Comparison of ENCODE assay signal across 16 cellular contexts in genomic region chr11:104965735-104966134, GRCh38. TPM values are rescaled to one million over a fixed set of nuclear protein-coding genes. Genes with fewer than 3 reads are reported as not detected.
DNase-seq lines count a peak whose midpoint lies in the region; ATAC-seq and TF ChIP-seq lines count a peak whose summit lies in the region.
"Had no signal": no experiment of that assay in that cellular context is flagged by ENCODE, and none has a peak within 500 bp of the region (broad histone marks: within the 10 kb centered on the region; RNA-seq: fewer than 3 reads in every experiment).

No MANE protein-coding gene starts in this region.

- peaks cover 61% of the 10 kb centered on the region for H3K79me2 ChIP-seq in mammary epithelial cell (ENCODE audit: insufficient read depth, low read length)

- CTCF ChIA-PET in CD8-positive, alpha-beta T cell (lab: Charles Lee): no interaction called here
- CTCF ChIA-PET in mammary epithelial cell (lab: Charles Lee; ENCODE audit: low non-redundant PET): no interaction called here

- in situ Hi-C loops in mammary epithelial cell (cut with MboI; ENCODE audit: low sequenced_read_pairs in 2 of 2): no loop called here

- TF ChIP-seq EP300 in gastroesophageal sphincter (IDR thresholded peaks at IDR 0.05): no peak

- H3K4me3 Mint-ChIP-seq in CD8-positive, alpha-beta T cell: peak overlapping the region; percentile 68
- H3K4me3 Mint-ChIP-seq in IgD-negative memory B cell: peak overlapping the region in 2 of 4 donors; percentile 85 to 99
- H3K4me3 Mint-ChIP-seq in naive B cell: peak overlapping the region; percentile 0 to 100 (median 76)

- peaks cover 66% of the 10 kb centered on the region for H3K4me1 Mint-ChIP-seq in CD8-positive, alpha-beta T cell (ENCODE audit: low read depth)
- H3K4me1 Mint-ChIP-seq in IgD-negative memory B cell: peaks cover 36 to 57% (median 41%) of the 10 kb centered on the region in 3 donors
- peaks cover 58 to 64% (median 59%) of the 10 kb centered on the region in 3 donors for H3K4me1 Mint-ChIP-seq in naive B cell

- no peak overlapping the region for H3K27ac ChIP-seq in CD8-positive, alpha-beta T cell (ENCODE audit: low read depth, low read length)
- H3K27ac ChIP-seq in mammary epithelial cell (ENCODE audit: insufficient read depth, low read depth, low read length) (no peak overlapping the region), gastroesophageal sphincter (no peak overlapping the region)

- H3K9me3 ChIP-seq in CD8-positive, alpha-beta T cell (ENCODE audit: low read length): no peaks in the 10 kb centered on the region
- no peaks in the 10 kb centered on the region for H3K9me3 ChIP-seq in mammary epithelial cell (replicated peaks; ENCODE audit: insufficient read depth, low read length)
- peaks cover 0 to 8% (median 0%) of the 10 kb centered on the region in 3 donors for H3K9me3 ChIP-seq in gastroesophageal sphincter
- H3K9me3 ChIP-seq: uterus had no signal

- WGBS in mammary epithelial cell (ENCODE audit: low coverage, missing lambda C conversion rate): 38% methylated on average over 5 of the region's 5 CpGs
- 69 to 91% methylated on average over 3 to 5 of the region's 5 CpGs for WGBS in gastroesophageal sphincter (ENCODE audit: low coverage in 1 of 2), 2 donors

- H3K4me2 ChIP-seq in mammary epithelial cell (ENCODE audit: insufficient read depth, low read depth, low read length): peak overlapping the region; percentile 80

- H3K4me3 ChIP-seq in CD8-positive, alpha-beta T cell (ENCODE audit: low read depth, low read length): no peak overlapping the region
- H3K4me3 ChIP-seq in mammary epithelial cell (replicated peaks in 1 of 3; ENCODE audit: insufficient read depth in 1 of 3, low read depth in 2 of 3, low read length in 3 of 3) (peak overlapping the region; percentile 13 to 72 (median 49)), gastroesophageal sphincter (no peak overlapping the region)
- H3K4me3 ChIP-seq: uterus had no signal

- H3K9me3 Mint-ChIP-seq in CD8-positive, alpha-beta T cell: no peaks in the 10 kb centered on the region
- H3K9me3 Mint-ChIP-seq in IgD-negative memory B cell (no peaks in the 10 kb centered on the region), naive B cell (peaks cover 0 to 8% (median 3%) of the 10 kb centered on the region in 7 donors)

- H3K36me3 Mint-ChIP-seq in CD8-positive, alpha-beta T cell: peaks cover 70% of the 10 kb centered on the region
- H3K36me3 Mint-ChIP-seq in IgD-negative memory B cell (peaks cover 22% of the 10 kb centered on the region), naive B cell (peaks cover 7 to 34% of the 10 kb centered on the region in 2 donors)

- H3K4me1 ChIP-seq in CD8-positive, alpha-beta T cell (ENCODE audit: insufficient read depth, low read length): peaks cover 42% of the 10 kb centered on the region
- H3K4me1 ChIP-seq in mammary epithelial cell (ENCODE audit: insufficient read depth, low read length) (peaks cover 26% of the 10 kb centered on the region), gastroesophageal sphincter (peaks cover 0 to 17% (median 5%) of the 10 kb centered on the region in 3 donors)
- H3K4me1 ChIP-seq: uterus had no signal

- ATAC-seq in CD8-positive, alpha-beta T cell: no peak
- ATAC-seq in naive B cell (ENCODE audit: low read depth in 2 of 2) (no peak), GM18498 (IDR thresholded peaks at IDR 0.05; ENCODE audit: unreplicated experiment) (no peak), gastroesophageal sphincter (no peak), GM18868 (IDR thresholded peaks at IDR 0.05; ENCODE audit: unreplicated experiment) (no peak)
- ATAC-seq: heart left ventricle had no signal

- no peak for TF ChIP-seq CTCF in CD8-positive, alpha-beta T cell (IDR thresholded peaks at IDR 0.05)
- TF ChIP-seq CTCF in mammary epithelial cell (conservative IDR thresholded peaks at IDR 0.05 in 1 of 2, IDR thresholded peaks at IDR 0.05 in 1 of 2; ENCODE audit: extremely low read depth in 1 of 2, insufficient read depth in 1 of 2, low read depth in 1 of 2, low read length in 2 of 2) (no peak), gastroesophageal sphincter (IDR thresholded peaks at IDR 0.05) (no peak)

- peak overlapping the region; percentile 50 for H2AFZ ChIP-seq in mammary epithelial cell (ENCODE audit: low read depth, low read length)

- dilution Hi-C loops in mammary epithelial cell (cut with HindIII; ENCODE audit: low sequenced_read_pairs): no loop called here

- no peak for DNase-seq in CD8-positive, alpha-beta T cell
- DNase-seq in mammary epithelial cell (peak; percentile 32), naive B cell (no peak), NCI-H82 (lab: John Stamatoyannopoulos, UW) (no peak)
- DNase-seq: activated effector memory CD4-positive, alpha-beta T cell treated with anti-CD3 and anti-CD28 coated beads, Interleukin-2, amount 50 U/mL, for 16 hours; heart left ventricle; kidney glomerular epithelial cell; NCI-H1105; uterus had no signal

- intact Hi-C loops in CD8-positive, alpha-beta T cell (cut with DNase I, micrococcal nuclease): loop anchor here in 1 of 2 experiments (5.0 to 10.0 kb wide), 4 partner anchors 51 to 1112 kb away; partner anchors contain the start of genes AASDHPPT and KBTBD3
- intact Hi-C loops in mammary epithelial cell (cut with micrococcal nuclease): loop anchor here (5.0 kb wide), 3 partner anchors 67 to 277 kb away; partner anchors contain the start of gene CARD18

- H3K27ac Mint-ChIP-seq in CD8-positive, alpha-beta T cell: no peak overlapping the region
- H3K27ac Mint-ChIP-seq in IgD-negative memory B cell: peak overlapping the region in 2 of 3 donors; percentile 18 to 68
- peak overlapping the region in 3 of 6 donors; percentile 51 to 98 (median 68) for H3K27ac Mint-ChIP-seq in naive B cell

- TF ChIP-seq POLR2A in gastroesophageal sphincter (IDR thresholded peaks at IDR 0.05): no peak

- no peaks in the 10 kb centered on the region for H3K27me3 ChIP-seq in CD8-positive, alpha-beta T cell (ENCODE audit: insufficient read depth, low read length)
- H3K27me3 ChIP-seq in mammary epithelial cell (ENCODE audit: insufficient read depth, low read length) (no peaks in the 10 kb centered on the region), gastroesophageal sphincter (no peaks in the 10 kb centered on the region)
- H3K27me3 ChIP-seq: heart left ventricle, uterus had no signal

- H4K20me1 ChIP-seq in mammary epithelial cell (ENCODE audit: insufficient read depth, low read length): no peaks in the 10 kb centered on the region

- BruUV-seq in mammary epithelial cell (replicated peaks; lab: Mats Ljungman, UMichigan): no TSS peak

- peaks cover 6% of the 10 kb centered on the region for H3K36me3 ChIP-seq in CD8-positive, alpha-beta T cell (ENCODE audit: insufficient read depth, low read length)
- H3K36me3 ChIP-seq in mammary epithelial cell (ENCODE audit: insufficient read depth, low read length) (peaks cover 2% of the 10 kb centered on the region), gastroesophageal sphincter (no peaks in the 10 kb centered on the region)
- H3K36me3 ChIP-seq: uterus had no signal

- no peak overlapping the region for H3K9ac ChIP-seq in mammary epithelial cell (ENCODE audit: insufficient read depth, low read length)

- H3K27me3 Mint-ChIP-seq in CD8-positive, alpha-beta T cell (ENCODE audit: low read depth): no peaks in the 10 kb centered on the region
- H3K27me3 Mint-ChIP-seq in IgD-negative memory B cell (no peaks in the 10 kb centered on the region), naive B cell (no peaks in the 10 kb centered on the region)

- POLR2A ChIA-PET in CD8-positive, alpha-beta T cell (lab: Charles Lee): no interaction called here

RNA-seq across cellular contexts. Expression of gene CASP4, which starts 2.6 kb away (rescaled TPM):
- total RNA-seq in CD8-positive, alpha-beta T cell: 10 to 100 TPM; 63.5 to 75.5 TPM
- polyA plus RNA-seq in IgD-negative memory B cell (105 TPM), mammary epithelial cell (93.9 TPM), naive B cell (ENCODE audit: low read depth in 6 of 6) (100 to 1,000 TPM; 109 to 134 (median 118) TPM)
- total RNA-seq in mammary epithelial cell (100 to 1,000 TPM in 1 of 2 donors, 10 to 100 TPM in 1; 76.6 to 190 TPM), gastroesophageal sphincter (10 to 100 TPM; 30.0 to 86.6 (median 37.8) TPM)
- 35.9 TPM for polyA minus RNA-seq in mammary epithelial cell

RNA-seq across cellular contexts. Expression of gene CASP5, which starts 57.2 kb away (rescaled TPM):
- total RNA-seq in CD8-positive, alpha-beta T cell: not detected
- polyA plus RNA-seq in IgD-negative memory B cell (0.45 TPM), mammary epithelial cell (not detected), naive B cell (ENCODE audit: low read depth in 6 of 6) (not detected)
- total RNA-seq in mammary epithelial cell (under 1 TPM in 1 of 2 donors, not detected in 1; 0.17 TPM), gastroesophageal sphincter (under 1 TPM in 1 of 4 donors, not detected in 3; 0.67 TPM)
- polyA minus RNA-seq in mammary epithelial cell: not detected
- total RNA-seq: myocyte, SK-MEL-5, uterus had no signal
- polyA plus RNA-seq: BJ had no signal

Comparison
In these comparisons a context has a peak if more than half of its experiments do, and no peak if none do; other contexts are left out.
1. H3K4me3 ChIP-seq: peak in mammary epithelial cell (3 of 3); none in CD8-positive, alpha-beta T cell (single experiment) and gastroesophageal sphincter (0 of 2).